In genomic region chr12:124828264-124829007, GRCh38 we compare ENCODE assay signal across 9 cellular contexts. TPM values are rescaled to one million over a fixed set of nuclear protein-coding genes. Genes with fewer than 3 reads are reported as not detected.
DNase-seq lines count a peak whose midpoint lies in the region; ATAC-seq and TF ChIP-seq lines count a peak whose summit lies in the region.
"Had no signal": no experiment of that assay in that cellular context is flagged by ENCODE, and none has a peak within 500 bp of the region (broad histone marks: within the 10 kb centered on the region; RNA-seq: fewer than 3 reads in every experiment).

No MANE protein-coding gene starts in this region.

- H3K27me3 Mint-ChIP-seq in mesothelial cell of epicardium (ENCODE audit: low read depth): no peaks in the 10 kb centered on the region

- intact Hi-C loops in breast epithelium (cut with DNase I; ENCODE audit: low total_unique reads): no loop called here

- H3K27ac Mint-ChIP-seq in mesothelial cell of epicardium: peak overlapping the region; percentile 88

- peak overlapping the region; percentile 3; the same call in 1 of the 2 replicates for H3K27ac ChIP-seq in BLaER1
- peak overlapping the region; percentile 70 to 71 for H3K27ac ChIP-seq in breast epithelium

- H3K9ac ChIP-seq in BLaER1: no peak overlapping the region

- no peak for ATAC-seq in GM21737 (IDR thresholded peaks at IDR 0.05; ENCODE audit: unreplicated experiment)

- peaks cover 9% of the 10 kb centered on the region for H3K9me3 Mint-ChIP-seq in mesothelial cell of epicardium

- TF ChIP-seq CTCF in breast epithelium (IDR thresholded peaks at IDR 0.05) (no peak), mesothelial cell of epicardium (IDR thresholded peaks at IDR 0.05; ENCODE audit: unreplicated experiment) (no peak)

- H3K36me3 ChIP-seq in BLaER1 (peaks cover 75% of the 10 kb centered on the region), breast epithelium (no peaks in the 10 kb centered on the region)

- peaks cover 23% of the 10 kb centered on the region for H3K9me3 ChIP-seq in BLaER1
- H3K9me3 ChIP-seq in breast epithelium: no peaks in the 10 kb centered on the region

- H3K4me1 Mint-ChIP-seq in mesothelial cell of epicardium: peaks cover 31% of the 10 kb centered on the region

- H3K4me3 Mint-ChIP-seq in mesothelial cell of epicardium: no peak overlapping the region

- 0 out of 2 replicates have a peak, but pooled peaks cover 15% of the 10 kb centered on the region for H3K4me1 ChIP-seq in BLaER1
- no peaks in the 10 kb centered on the region for H3K4me1 ChIP-seq in breast epithelium

- DNase-seq in HT-29 (ENCODE audit: low spot score): peak; percentile 71
- peak in 1 of 2 donors; percentile 56 for DNase-seq in breast epithelium (ENCODE audit: low spot score in 2 of 2)
- no peak for DNase-seq in mesothelial cell of epicardium (ENCODE audit: low spot score in 2 of 2, unreplicated experiment in 2 of 2)
- no peak for DNase-seq in activated T-cell treated with anti-CD3 and anti-CD28 coated beads for 4 hours
- DNase-seq in foreskin melanocyte: no peak
- no peak for DNase-seq in stimulated activated CD4-positive, alpha-beta T cell treated with anti-CD3 and anti-CD28 coated beads, Interleukin-2, amount 100 ng/mL, for 48 hours
- DNase-seq: DND-41 had no signal

- H3K4me3 ChIP-seq in BLaER1: no peak overlapping the region
- no peak overlapping the region for H3K4me3 ChIP-seq in breast epithelium

- no peaks in the 10 kb centered on the region for H3K36me3 Mint-ChIP-seq in mesothelial cell of epicardium

- H3K4me2 ChIP-seq in BLaER1: no peak overlapping the region

- peaks cover 100% of the 10 kb centered on the region for H4K20me1 ChIP-seq in BLaER1

- H3K27me3 ChIP-seq in BLaER1: no peaks in the 10 kb centered on the region
- H3K27me3 ChIP-seq in breast epithelium: no peaks in the 10 kb centered on the region

- TF ChIP-seq POLR2A in breast epithelium (IDR thresholded peaks at IDR 0.05): no peak

RNA-seq across cellular contexts. Expression of gene SCARB1, which starts 35.2 kb away (rescaled TPM):
- 83.9 and 84.9 TPM in 2 replicates for total RNA-seq in HT-29 (2014; rRNA removed; shearing (Covaris generic))
- total RNA-seq in breast epithelium (10 to 100 TPM; 18.4 to 61.3 (median 20.2) TPM), mesothelial cell of epicardium (40.2 to 43.3 TPM (median 40.4 TPM) in 3 replicates)
